1 cellular context compared by ENCODE assay signal in the genomic region with DNA sequence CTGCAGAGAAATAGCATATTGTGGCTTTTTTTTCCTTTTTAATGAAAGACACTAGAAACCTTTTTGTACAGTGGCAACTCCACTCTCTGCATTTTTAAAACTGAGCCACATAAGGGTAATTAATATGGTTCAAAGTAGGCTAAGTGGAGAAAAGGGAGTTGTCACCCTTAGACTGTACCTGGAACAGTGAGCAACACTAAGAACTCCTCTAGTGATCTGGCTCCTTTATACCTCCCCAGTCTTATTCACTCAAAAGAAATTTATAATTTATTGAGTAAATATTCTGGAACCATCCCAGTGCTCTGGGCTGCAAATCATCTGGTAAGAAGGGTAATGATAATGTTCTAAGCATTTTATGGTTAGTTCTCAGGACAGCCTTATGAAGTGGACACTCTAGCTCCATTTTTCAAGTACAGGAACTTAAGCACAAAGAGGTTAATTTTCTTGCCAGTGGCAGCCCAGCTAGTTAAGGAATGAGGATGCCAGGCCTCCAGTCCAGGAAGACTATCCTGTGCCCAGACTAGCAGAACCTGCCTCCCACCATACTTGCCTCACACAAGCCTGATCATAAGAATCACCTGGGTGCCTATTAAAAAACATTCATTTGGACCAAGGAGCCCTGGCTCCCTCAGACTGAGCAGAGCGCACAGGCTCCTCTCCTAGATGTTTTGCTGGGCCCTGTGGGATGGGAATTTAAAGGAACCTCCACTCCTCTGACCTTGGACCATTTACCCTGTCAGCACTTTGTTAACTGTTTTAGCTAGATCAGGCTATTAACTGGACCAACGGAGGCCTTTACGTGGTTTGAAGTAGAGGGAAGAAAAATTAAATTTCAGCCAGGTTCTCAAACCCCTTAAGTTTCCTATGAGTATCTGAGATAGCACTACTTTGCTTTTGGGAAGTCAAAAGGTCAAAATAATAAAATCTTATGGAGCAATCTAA.
A peak's percentile ranks its signal among the peaks of the same experiment; 100 is the strongest.
TF ChIP-seq lines count a peak whose summit lies in the region.

No MANE protein-coding gene starts in this region.

TF ChIP-seq in HepG2, 621 proteins besides CTCF, POLR2A, EP300 and RAD21:
- peak; percentile 76 for TF ChIP-seq MAFF (IDR thresholded peaks at IDR 0.05; ENCODE audit: low read depth, low read length)
- peak; percentile 52 to 78 for TF ChIP-seq MAFK (conservative IDR thresholded peaks at IDR 0.05 in 1 of 2, IDR thresholded peaks at IDR 0.05 in 1 of 2; ENCODE audit: low read length in 2 of 2)
- TF ChIP-seq, protein P1, sequence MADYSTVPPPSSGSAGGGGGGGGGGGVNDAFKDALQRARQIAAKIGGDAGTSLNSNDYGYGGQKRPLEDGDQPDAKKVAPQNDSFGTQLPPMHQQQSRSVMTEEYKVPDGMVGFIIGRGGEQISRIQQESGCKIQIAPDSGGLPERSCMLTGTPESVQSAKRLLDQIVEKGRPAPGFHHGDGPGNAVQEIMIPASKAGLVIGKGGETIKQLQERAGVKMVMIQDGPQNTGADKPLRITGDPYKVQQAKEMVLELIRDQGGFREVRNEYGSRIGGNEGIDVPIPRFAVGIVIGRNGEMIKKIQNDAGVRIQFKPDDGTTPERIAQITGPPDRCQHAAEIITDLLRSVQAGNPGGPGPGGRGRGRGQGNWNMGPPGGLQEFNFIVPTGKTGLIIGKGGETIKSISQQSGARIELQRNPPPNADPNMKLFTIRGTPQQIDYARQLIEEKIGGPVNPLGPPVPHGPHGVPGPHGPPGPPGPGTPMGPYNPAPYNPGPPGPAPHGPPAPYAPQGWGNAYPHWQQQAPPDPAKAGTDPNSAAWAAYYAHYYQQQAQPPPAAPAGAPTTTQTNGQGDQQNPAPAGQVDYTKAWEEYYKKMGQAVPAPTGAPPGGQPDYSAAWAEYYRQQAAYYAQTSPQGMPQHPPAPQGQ (CRISPR knock-in tag; IDR thresholded peaks at IDR 0.05; ENCODE audit: borderline replicate concordance), result no peak
- TF ChIP-seq ZNF629 (CRISPR knock-in tag; conservative IDR thresholded peaks at IDR 0.05), result no peak
- TF ChIP-seq, protein P2, sequence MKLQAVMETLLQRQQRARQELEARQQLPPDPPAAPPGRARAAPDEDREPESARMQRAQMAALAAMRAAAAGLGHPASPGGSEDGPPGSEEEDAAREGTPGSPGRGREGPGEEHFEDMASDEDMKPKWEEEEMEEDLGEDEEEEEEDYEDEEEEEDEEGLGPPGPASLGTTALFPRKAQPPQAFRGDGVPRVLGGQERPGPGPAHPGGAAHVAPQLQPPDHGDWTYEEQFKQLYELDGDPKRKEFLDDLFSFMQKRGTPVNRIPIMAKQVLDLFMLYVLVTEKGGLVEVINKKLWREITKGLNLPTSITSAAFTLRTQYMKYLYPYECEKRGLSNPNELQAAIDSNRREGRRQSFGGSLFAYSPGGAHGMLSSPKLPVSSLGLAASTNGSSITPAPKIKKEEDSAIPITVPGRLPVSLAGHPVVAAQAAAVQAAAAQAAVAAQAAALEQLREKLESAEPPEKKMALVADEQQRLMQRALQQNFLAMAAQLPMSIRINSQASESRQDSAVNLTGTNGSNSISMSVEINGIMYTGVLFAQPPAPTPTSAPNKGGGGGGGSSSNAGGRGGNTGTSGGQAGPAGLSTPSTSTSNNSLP (IDR thresholded peaks at IDR 0.05; ENCODE audit: low read depth, low read length), result no peak
- 0 out of 2 replicates have a peak, but pooled peaks have one; percentile 5 for TF ChIP-seq MIXL1 (CRISPR knock-in tag; IDR thresholded peaks at IDR 0.05)
- TF ChIP-seq ZNF350 (CRISPR knock-in tag; IDR thresholded peaks at IDR 0.05; ENCODE audit: borderline replicate concordance, low read depth), result no peak
